Comparison of ENCODE assay signal across 11 cellular contexts in genomic region chr2:55099493-55099877, GRCh38. TPM values are rescaled to one million over a fixed set of nuclear protein-coding genes. Genes with fewer than 3 reads are reported as not detected.
DNase-seq lines count a peak whose midpoint lies in the region; ATAC-seq and TF ChIP-seq lines count a peak whose summit lies in the region.
"Had no signal": no experiment of that assay in that cellular context is flagged by ENCODE, and none has a peak within 500 bp of the region (broad histone marks: within the 10 kb centered on the region; RNA-seq: fewer than 3 reads in every experiment).

No MANE protein-coding gene starts in this region.

- H3K27ac ChIP-seq in BLaER1 (peak overlapping the region; percentile 65), HL-60 (replicated peaks) (peak overlapping the region; percentile 84), body of pancreas (peak overlapping the region; percentile 69 to 84 (median 82)), psoas muscle (peak overlapping the region; percentile 80), WERI-Rb-1 (no peak overlapping the region)
- H3K27ac ChIP-seq: foreskin keratinocyte had no signal

- TF ChIP-seq CTCF in HL-60 (IDR thresholded peaks at IDR 0.05; ENCODE audit: insufficient read depth, low read length) (no peak), body of pancreas (IDR thresholded peaks at IDR 0.05) (no peak), psoas muscle (IDR thresholded peaks at IDR 0.05) (no peak), WERI-Rb-1 (IDR thresholded peaks at IDR 0.05; ENCODE audit: low read depth, low read length) (no peak)

- intact Hi-C loops in body of pancreas (cut with DNase I) (no loop called here), psoas muscle (cut with DNase I) (loop anchor here (5.0 kb wide), 1 partner anchor 47 kb away; the partner anchor contains the start of gene RTN4 (in 2 of the 2))

- no peaks in the 10 kb centered on the region for H3K36me3 ChIP-seq in BLaER1
- no peaks in the 10 kb centered on the region for H3K36me3 ChIP-seq in body of pancreas (replicated peaks in 1 of 2; ENCODE audit: insufficient read depth in 1 of 2, low read depth in 2 of 2)
- H3K36me3 ChIP-seq in psoas muscle (ENCODE audit: insufficient read depth in 1 of 2, low read depth in 1 of 2), result no peaks in the 10 kb centered on the region
- no peaks in the 10 kb centered on the region for H3K36me3 ChIP-seq in WERI-Rb-1

- H3K27me3 ChIP-seq in BLaER1 (no peaks in the 10 kb centered on the region), HL-60 (ENCODE audit: insufficient read depth, poor library complexity, severe bottlenecking) (no peaks in the 10 kb centered on the region), body of pancreas (no peaks in the 10 kb centered on the region), psoas muscle (ENCODE audit: insufficient read depth in 3 of 3, low read length in 2 of 3) (no peaks in the 10 kb centered on the region), WERI-Rb-1 (ENCODE audit: insufficient read depth, low read depth, severe bottlenecking) (no peaks in the 10 kb centered on the region)
- H3K27me3 ChIP-seq: foreskin keratinocyte had no signal

- peaks cover 61% of the 10 kb centered on the region for H3K4me1 ChIP-seq in BLaER1
- peaks cover 33% of the 10 kb centered on the region for H3K4me1 ChIP-seq in body of pancreas
- H3K4me1 ChIP-seq in psoas muscle, result peaks cover 39% of the 10 kb centered on the region

- ATAC-seq in body of pancreas, result no peak
- peak in 1 of 4 donors; percentile 6 for ATAC-seq in psoas muscle
- ATAC-seq in GM21381 (IDR thresholded peaks at IDR 0.05; ENCODE audit: unreplicated experiment), result no peak
- ATAC-seq in HG03280 (IDR thresholded peaks at IDR 0.05; ENCODE audit: unreplicated experiment), result no peak
- ATAC-seq: foreskin keratinocyte had no signal

- no peak for TF ChIP-seq POLR2A in body of pancreas (IDR thresholded peaks at IDR 0.05)

- H3K9me3 ChIP-seq in BLaER1 (no peaks in the 10 kb centered on the region), body of pancreas (no peaks in the 10 kb centered on the region), psoas muscle (no peaks in the 10 kb centered on the region), WERI-Rb-1 (ENCODE audit: severe bottlenecking) (peaks cover 4% of the 10 kb centered on the region)

- H3K9ac ChIP-seq in BLaER1, result no peak overlapping the region

- WGBS in body of pancreas, 2 donors, result 86 to 95% methylated on average over 2 of the region's 2 CpGs
- 89 to 99% (median 93%) methylated on average over 2 of the region's 2 CpGs for WGBS in psoas muscle, 3 donors

- peak overlapping the region; percentile 45 for H3K4me2 ChIP-seq in BLaER1

- H3K4me3 ChIP-seq in BLaER1 (no peak overlapping the region), HL-60 (replicated peaks; ENCODE audit: insufficient read depth, low read length) (no peak overlapping the region), body of pancreas (no peak overlapping the region), psoas muscle (no peak overlapping the region), WERI-Rb-1 (ENCODE audit: low read depth, low read length) (no peak overlapping the region)

- DNase-seq in HL-60 (ENCODE audit: low read depth in 1 of 2, low spot score in 1 of 2), result no peak
- DNase-seq in body of pancreas, result no peak
- no peak for DNase-seq in psoas muscle
- no peak for DNase-seq in WERI-Rb-1
- DNase-seq in GF-D8 (lab: John Stamatoyannopoulos, UW), result no peak
- DNase-seq: activated CD4-positive, alpha-beta T cell treated with anti-CD3 and anti-CD28 coated beads for 48 hours; foreskin keratinocyte; NCI-H82 had no signal

- H4K20me1 ChIP-seq in BLaER1, result no peaks in the 10 kb centered on the region

RNA-seq across cellular contexts. Expression of gene RTN4, which starts 49.2 kb away (rescaled TPM):
- 100 to 1,000 TPM; 112 to 215 TPM for total RNA-seq in body of pancreas
- 100 to 1,000 TPM; 235 to 394 (median 302) TPM for total RNA-seq in psoas muscle
- 100 to 1,000 TPM; 168 to 542 (median 289) TPM for polyA plus RNA-seq in psoas muscle
